Comparison of ENCODE assay signal across 16 cellular contexts in the genomic region with DNA sequence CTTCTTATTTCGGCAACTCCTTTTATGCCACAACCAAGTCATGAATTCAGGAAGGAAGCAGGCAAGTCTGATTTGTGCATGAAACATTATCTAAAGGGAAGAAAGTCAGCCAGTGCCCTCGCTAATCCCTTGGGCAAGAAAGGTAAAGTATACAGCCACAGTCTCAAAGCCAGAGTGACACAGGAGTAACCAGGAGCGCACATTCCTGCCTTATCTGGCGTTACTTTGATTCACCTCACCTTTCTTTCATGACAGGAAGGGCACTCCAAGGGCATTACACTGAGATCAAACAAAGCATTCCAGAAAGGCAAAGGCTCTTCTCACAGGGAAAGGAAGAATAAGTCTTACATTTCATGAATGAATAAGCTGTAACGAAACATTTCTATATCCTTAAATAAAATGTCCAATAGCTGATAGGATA. TPM values are rescaled to one million over a fixed set of nuclear protein-coding genes. Genes with fewer than 3 reads are reported as not detected.
DNase-seq lines count a peak whose midpoint lies in the region; ATAC-seq and TF ChIP-seq lines count a peak whose summit lies in the region.
"Had no signal": no experiment of that assay in that cellular context is flagged by ENCODE, and none has a peak within 500 bp of the region (broad histone marks: within the 10 kb centered on the region; RNA-seq: fewer than 3 reads in every experiment).

No MANE protein-coding gene starts in this region.

- H3K9ac ChIP-seq in SK-N-SH = no peak overlapping the region; the same call in 1 of the 2 replicates

- no peak overlapping the region for H3K4me3 ChIP-seq in SK-N-SH (ENCODE audit: low read depth in 2 of 2, low read length in 1 of 2)
- H3K4me3 ChIP-seq in heart left ventricle = peak overlapping the region in 1 of 12 donors; percentile 13
- H3K4me3 ChIP-seq in lower leg skin (ENCODE audit: low read depth, poor library complexity, severe bottlenecking) = no peak overlapping the region

- H3K27me3 ChIP-seq in SK-N-SH (ENCODE audit: insufficient read depth) = no peaks in the 10 kb centered on the region
- no peaks in the 10 kb centered on the region for H3K27me3 ChIP-seq in heart left ventricle

- H3K27ac ChIP-seq in SK-N-SH (ENCODE audit: low read depth in 2 of 2, low read length in 1 of 2) = peak overlapping the region in 1 of 2 experiments; percentile 72; a peak in 3 of 4 replicates
- peak overlapping the region in 10 of 12 donors; percentile 3 to 78 (median 66) for H3K27ac ChIP-seq in heart left ventricle
- H3K27ac ChIP-seq: 22Rv1 had no signal

- POLR2A ChIA-PET in SK-N-SH (lab: Yijun Ruan, JAX) = no interaction called here

- H3K9me3 ChIP-seq in SK-N-SH = no peaks in the 10 kb centered on the region
- H3K9me3 ChIP-seq in heart left ventricle = no peaks in the 10 kb centered on the region

- peaks cover 88% of the 10 kb centered on the region for H3K79me2 ChIP-seq in SK-N-SH (ENCODE audit: insufficient read depth)

- ATAC-seq in SK-N-SH treated with all-trans-retinoic acid at 6 μM for 48 hours (no peak), heart left ventricle (peak in 1 of 4 donors; percentile 22)
- ATAC-seq: activated CD8-positive, alpha-beta memory T cell treated with anti-CD3 and anti-CD28 coated beads, Interleukin-2, amount 10 ng/mL, durations not matched to agents 7 days and 5 days had no signal

- H4K20me1 ChIP-seq in SK-N-SH (ENCODE audit: insufficient read depth) = no peaks in the 10 kb centered on the region

- CTCF ChIA-PET in SK-N-SH (lab: Yijun Ruan, JAX) = no interaction called here

- H3K9me2 ChIP-seq in SK-N-SH = no peaks in the 10 kb centered on the region

- H3K36me3 ChIP-seq in SK-N-SH (replicated peaks in 1 of 2; ENCODE audit: control insufficient read depth in 1 of 2, insufficient read depth in 2 of 2, low read length in 1 of 2) (no peaks in the 10 kb centered on the region), heart left ventricle (no peaks in the 10 kb centered on the region)

- H3F3A ChIP-seq in SK-N-SH (replicated peaks; ENCODE audit: insufficient read depth) = peaks cover 4% of the 10 kb centered on the region

- TF ChIP-seq EP300 in SK-N-SH (IDR thresholded peaks at IDR 0.05; ENCODE audit: borderline replicate concordance in 1 of 2, low read depth in 1 of 2, low read length in 1 of 2) = no peak

- no peak for DNase-seq in SK-N-SH
- DNase-seq in heart left ventricle = no peak
- peak; percentile 60 for DNase-seq in mucosa of gallbladder (ENCODE audit: low spot score)
- no peak for DNase-seq in lower leg skin (ENCODE audit: low spot score in 2 of 2)
- no peak for DNase-seq in NK-92 treated with Interleukin-12 subunit alpha and Interleukin-12 subunit beta, amount 100 ng/mL, for 24 hours (lab: John Stamatoyannopoulos, UW)
- DNase-seq in activated T-cell treated with anti-CD3 and anti-CD28 coated beads, Interleukin-2, amount 50 U/mL, for 1 hour = no peak
- DNase-seq in putamen (ENCODE audit: low spot score) = no peak
- DNase-seq: activated CD8-positive, alpha-beta memory T cell treated with anti-CD3 and anti-CD28 coated beads, Interleukin-2, amount 10 ng/mL, durations not matched to agents 7 days and 5 days; cortex of kidney; GOT3; left cardiac atrium; NCI-H1417 treated with DMSO at 0.1 percent for 48 hours; NCI-H524 treated with DMSO at 0.1 percent for 48 hours; SHP77 treated with DMSO at 0.1 percent for 48 hours had no signal

- peak overlapping the region; percentile 9; the same call in 1 of the 2 replicates for H3K4me2 ChIP-seq in SK-N-SH

- intact Hi-C loops in heart left ventricle (cut with DNase I) = no loop called here
- intact Hi-C loops in lower leg skin (cut with DNase I; ENCODE audit: low total_unique reads) = no loop called here

- 34% methylated on average over 5 of the region's 5 CpGs for WGBS in SK-N-SH (ENCODE audit: low lambda C conversion rate)
- 34 to 57% (median 40%) methylated on average over 5 of the region's 5 CpGs for WGBS in heart left ventricle, 4 donors
- WGBS in lower leg skin, 2 donors = 81 to 84% methylated on average over 5 of the region's 5 CpGs

- TF ChIP-seq POLR2A in heart left ventricle (IDR thresholded peaks at IDR 0.05) (no peak), lower leg skin (IDR thresholded peaks at IDR 0.05) (no peak)

- no peak for TF ChIP-seq CTCF in SK-N-SH (IDR thresholded peaks at IDR 0.05)
- no peak for TF ChIP-seq CTCF in heart left ventricle (IDR thresholded peaks at IDR 0.05)
- no peak for TF ChIP-seq CTCF in lower leg skin (IDR thresholded peaks at IDR 0.05)

- H3K4me1 ChIP-seq in SK-N-SH (ENCODE audit: control insufficient read depth in 1 of 2, insufficient read depth in 2 of 2, low read depth in 1 of 2, low read length in 1 of 2) (peaks cover 0 to 32% of the 10 kb centered on the region in 2 experiments; a peak in 2 of 4 replicates), heart left ventricle (peaks cover 0 to 62% (median 24%) of the 10 kb centered on the region in 12 donors)

- H2AFZ ChIP-seq in SK-N-SH (ENCODE audit: low read depth) = no peak overlapping the region

- no peak for TF ChIP-seq RAD21 in SK-N-SH (IDR thresholded peaks at IDR 0.05; ENCODE audit: low read length)

TF ChIP-seq in SK-N-SH, 30 proteins besides CTCF, POLR2A, EP300 and RAD21 (continues in another document):
- TF ChIP-seq POLR2AphosphoS5 (IDR thresholded peaks at IDR 0.05; ENCODE audit: low read depth, low read length) (no peak), RFX5 (IDR thresholded peaks at IDR 0.05; ENCODE audit: low read length) (no peak), RCOR1 (IDR thresholded peaks at IDR 0.05; ENCODE audit: low read length) (no peak), MEF2A (IDR thresholded peaks at IDR 0.05; ENCODE audit: borderline replicate concordance, low read depth) (no peak), GATA2 (CRISPR knock-in tag; IDR thresholded peaks at IDR 0.05) (no peak), TCF12 (IDR thresholded peaks at IDR 0.05) (no peak), GABPA (IDR thresholded peaks at IDR 0.05; ENCODE audit: low read depth) (no peak), TAF1 (IDR thresholded peaks at IDR 0.05; ENCODE audit: borderline replicate concordance, low read depth, low read length) (no peak)
- TF ChIP-seq, protein P1, sequence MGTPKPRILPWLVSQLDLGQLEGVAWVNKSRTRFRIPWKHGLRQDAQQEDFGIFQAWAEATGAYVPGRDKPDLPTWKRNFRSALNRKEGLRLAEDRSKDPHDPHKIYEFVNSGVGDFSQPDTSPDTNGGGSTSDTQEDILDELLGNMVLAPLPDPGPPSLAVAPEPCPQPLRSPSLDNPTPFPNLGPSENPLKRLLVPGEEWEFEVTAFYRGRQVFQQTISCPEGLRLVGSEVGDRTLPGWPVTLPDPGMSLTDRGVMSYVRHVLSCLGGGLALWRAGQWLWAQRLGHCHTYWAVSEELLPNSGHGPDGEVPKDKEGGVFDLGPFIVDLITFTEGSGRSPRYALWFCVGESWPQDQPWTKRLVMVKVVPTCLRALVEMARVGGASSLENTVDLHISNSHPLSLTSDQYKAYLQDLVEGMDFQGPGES (IDR thresholded peaks at IDR 0.05; ENCODE audit: low read depth, low read length) = no peak
- TF ChIP-seq, protein P2, sequence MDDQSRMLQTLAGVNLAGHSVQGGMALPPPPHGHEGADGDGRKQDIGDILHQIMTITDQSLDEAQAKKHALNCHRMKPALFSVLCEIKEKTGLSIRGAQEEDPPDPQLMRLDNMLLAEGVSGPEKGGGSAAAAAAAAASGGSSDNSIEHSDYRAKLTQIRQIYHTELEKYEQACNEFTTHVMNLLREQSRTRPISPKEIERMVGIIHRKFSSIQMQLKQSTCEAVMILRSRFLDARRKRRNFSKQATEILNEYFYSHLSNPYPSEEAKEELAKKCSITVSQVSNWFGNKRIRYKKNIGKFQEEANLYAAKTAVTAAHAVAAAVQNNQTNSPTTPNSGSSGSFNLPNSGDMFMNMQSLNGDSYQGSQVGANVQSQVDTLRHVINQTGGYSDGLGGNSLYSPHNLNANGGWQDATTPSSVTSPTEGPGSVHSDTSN (IDR thresholded peaks at IDR 0.05) = no peak

TF ChIP-seq in SK-N-SH treated with all-trans-retinoic acid at 6 μM for 48 hours, 23 proteins besides CTCF, POLR2A, EP300 and RAD21 (continues in another document):
- TF ChIP-seq SNAI2 (CRISPR knock-in tag; IDR thresholded peaks at IDR 0.05) (no peak), RARB (CRISPR knock-in tag; IDR thresholded peaks at IDR 0.05) (no peak), ZNF8 (CRISPR knock-in tag; IDR thresholded peaks at IDR 0.05) (no peak), PPARA (CRISPR knock-in tag; IDR thresholded peaks at IDR 0.05; ENCODE audit: borderline replicate concordance) (no peak), ZC3H10 (CRISPR knock-in tag; IDR thresholded peaks at IDR 0.05) (no peak), CSDC2 (CRISPR knock-in tag; IDR thresholded peaks at IDR 0.05) (no peak), TOX (CRISPR knock-in tag; IDR thresholded peaks at IDR 0.05; ENCODE audit: borderline replicate concordance) (no peak)
- TF ChIP-seq, protein P3, sequence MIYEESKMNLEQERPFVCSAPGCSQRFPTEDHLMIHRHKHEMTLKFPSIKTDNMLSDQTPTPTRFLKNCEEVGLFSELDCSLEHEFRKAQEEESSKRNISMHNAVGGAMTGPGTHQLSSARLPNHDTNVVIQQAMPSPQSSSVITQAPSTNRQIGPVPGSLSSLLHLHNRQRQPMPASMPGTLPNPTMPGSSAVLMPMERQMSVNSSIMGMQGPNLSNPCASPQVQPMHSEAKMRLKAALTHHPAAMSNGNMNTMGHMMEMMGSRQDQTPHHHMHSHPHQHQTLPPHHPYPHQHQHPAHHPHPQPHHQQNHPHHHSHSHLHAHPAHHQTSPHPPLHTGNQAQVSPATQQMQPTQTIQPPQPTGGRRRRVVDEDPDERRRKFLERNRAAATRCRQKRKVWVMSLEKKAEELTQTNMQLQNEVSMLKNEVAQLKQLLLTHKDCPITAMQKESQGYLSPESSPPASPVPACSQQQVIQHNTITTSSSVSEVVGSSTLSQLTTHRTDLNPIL (CRISPR knock-in tag; IDR thresholded peaks at IDR 0.05; ENCODE audit: low read depth) = no peak

RNA-seq across cellular contexts. Expression of a gene that starts 38.8 kb away (rescaled TPM):
- polyA plus RNA-seq in SK-N-SH (2012; rRNA removed) (32.2 and 41.3 TPM in 2 replicates), heart left ventricle (10 to 100 TPM; 15.2 to 57.1 TPM)
- 24.5 and 30.8 TPM in 2 replicates for polyA plus RNA-seq in SK-N-SH (2012; cell fraction: cytosol; rRNA removed)
- 76.0 and 102 TPM in 2 replicates for polyA plus RNA-seq in SK-N-SH (2012; cell fraction: nucleus; rRNA removed)
- total RNA-seq in heart left ventricle (100 to 1,000 TPM in 2 of 9 donors, 10 to 100 TPM in 7; 54.4 to 151 (median 76.4) TPM), mucosa of gallbladder (172 TPM), lower leg skin (100 to 1,000 TPM in 1 of 4 donors, 10 to 100 TPM in 3; 51.3 to 114 (median 72.2) TPM)
